9 cellular contexts compared by ENCODE assay signal in the genomic region with DNA sequence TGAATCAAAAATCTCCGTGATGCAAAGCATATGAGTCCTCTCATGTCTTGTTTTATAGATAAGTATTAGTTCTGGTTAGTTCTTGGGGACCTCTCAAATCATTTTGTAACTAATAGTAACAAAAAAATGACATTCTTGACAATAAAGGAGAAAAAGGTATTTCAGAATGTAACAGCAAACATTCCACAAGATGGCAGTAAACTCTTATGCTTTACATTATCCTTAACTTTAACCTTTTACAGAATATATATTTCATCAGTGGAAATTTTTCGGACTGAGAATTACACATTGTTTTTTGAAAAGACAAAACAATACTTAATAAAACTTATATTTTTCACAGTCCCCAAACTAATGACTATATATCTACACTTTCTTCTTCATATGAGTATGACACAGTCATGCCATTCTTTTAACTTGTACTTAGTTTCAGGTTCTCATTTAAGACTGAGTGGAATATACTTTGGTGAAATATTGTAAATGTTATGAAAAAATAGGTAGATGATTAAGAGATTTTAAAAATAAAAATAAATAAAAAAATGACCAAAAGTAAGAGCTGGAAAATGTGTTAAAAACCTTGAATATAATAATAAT.
DNase-seq lines count a peak whose midpoint lies in the region; ATAC-seq and TF ChIP-seq lines count a peak whose summit lies in the region.
"Had no signal": no experiment of that assay in that cellular context is flagged by ENCODE, and none has a peak within 500 bp of the region (broad histone marks: within the 10 kb centered on the region; RNA-seq: fewer than 3 reads in every experiment).

No MANE protein-coding gene starts in this region.

- DNase-seq in HS-5 (ENCODE audit: low read depth) (peak; percentile 15), SK-N-DZ (ENCODE audit: low spot score) (peak; percentile 13), glomerular endothelial cell (ENCODE audit: extremely low read depth, low read depth, low spot score) (peak; percentile 4), T-helper 2 cell (no peak)
- DNase-seq in stimulated activated naive B cell treated with anti-CD40 and anti-IgM and Interleukin-4, amounts not matched to agents 10 μg/mL and 1 μg/mL and 100 μg/mL, for 72 hours: no peak
- DNase-seq in activated naive CD8-positive, alpha-beta T cell treated with anti-CD3 and anti-CD28 coated beads for 36 hours: no peak
- DNase-seq in natural killer cell treated with Interleukin-12 subunit alpha and Interleukin-12 subunit beta and Interleukin-15 and Interleukin-18, amount 100 ng/mL, for 72 hours (ENCODE audit: low spot score): no peak

- no peak for ATAC-seq in stimulated activated naive B cell treated with anti-CD40 and anti-IgM and Interleukin-4, amounts not matched to agents 10 μg/mL and 1 μg/mL and 100 μg/mL, for 72 hours (replicated peaks)
- no peak for ATAC-seq in natural killer cell treated with Interleukin-12 subunit alpha and Interleukin-12 subunit beta and Interleukin-15 and Interleukin-18, amount 100 ng/mL, for 72 hours
- ATAC-seq: Right ventricle myocardium inferior had no signal

- H3K9me3 Mint-ChIP-seq in stimulated activated naive B cell treated with anti-CD40 and anti-IgM and Interleukin-4, amounts not matched to agents 10 μg/mL and 1 μg/mL and 100 μg/mL, for 72 hours: no peaks in the 10 kb centered on the region
- H3K9me3 Mint-ChIP-seq in activated naive CD8-positive, alpha-beta T cell treated with anti-CD3 and anti-CD28 coated beads for 36 hours: no peaks in the 10 kb centered on the region
- peaks cover 4% of the 10 kb centered on the region for H3K9me3 Mint-ChIP-seq in natural killer cell treated with Interleukin-12 subunit alpha and Interleukin-12 subunit beta and Interleukin-15 and Interleukin-18, amount 100 ng/mL, for 72 hours

- no peak overlapping the region for H3K27ac ChIP-seq in C4-2B

- no peaks in the 10 kb centered on the region for H3K4me1 Mint-ChIP-seq in stimulated activated naive B cell treated with anti-CD40 and anti-IgM and Interleukin-4, amounts not matched to agents 10 μg/mL and 1 μg/mL and 100 μg/mL, for 72 hours
- no peaks in the 10 kb centered on the region for H3K4me1 Mint-ChIP-seq in activated naive CD8-positive, alpha-beta T cell treated with anti-CD3 and anti-CD28 coated beads for 36 hours
- no peaks in the 10 kb centered on the region for H3K4me1 Mint-ChIP-seq in natural killer cell treated with Interleukin-12 subunit alpha and Interleukin-12 subunit beta and Interleukin-15 and Interleukin-18, amount 100 ng/mL, for 72 hours (ENCODE audit: low read depth in 2 of 2)

- no peaks in the 10 kb centered on the region for H3K36me3 Mint-ChIP-seq in stimulated activated naive B cell treated with anti-CD40 and anti-IgM and Interleukin-4, amounts not matched to agents 10 μg/mL and 1 μg/mL and 100 μg/mL, for 72 hours
- no peaks in the 10 kb centered on the region for H3K36me3 Mint-ChIP-seq in activated naive CD8-positive, alpha-beta T cell treated with anti-CD3 and anti-CD28 coated beads for 36 hours
- H3K36me3 Mint-ChIP-seq in natural killer cell treated with Interleukin-12 subunit alpha and Interleukin-12 subunit beta and Interleukin-15 and Interleukin-18, amount 100 ng/mL, for 72 hours: no peaks in the 10 kb centered on the region

- H3K27me3 Mint-ChIP-seq in stimulated activated naive B cell treated with anti-CD40 and anti-IgM and Interleukin-4, amounts not matched to agents 10 μg/mL and 1 μg/mL and 100 μg/mL, for 72 hours: no peaks in the 10 kb centered on the region
- no peaks in the 10 kb centered on the region for H3K27me3 Mint-ChIP-seq in activated naive CD8-positive, alpha-beta T cell treated with anti-CD3 and anti-CD28 coated beads for 36 hours
- H3K27me3 Mint-ChIP-seq in natural killer cell treated with Interleukin-12 subunit alpha and Interleukin-12 subunit beta and Interleukin-15 and Interleukin-18, amount 100 ng/mL, for 72 hours: no peaks in the 10 kb centered on the region

- peak; percentile 70 for TF ChIP-seq CTCF in C4-2B (conservative IDR thresholded peaks at IDR 0.05)

- H3K27ac Mint-ChIP-seq in stimulated activated naive B cell treated with anti-CD40 and anti-IgM and Interleukin-4, amounts not matched to agents 10 μg/mL and 1 μg/mL and 100 μg/mL, for 72 hours: no peak overlapping the region
- no peak overlapping the region for H3K27ac Mint-ChIP-seq in activated naive CD8-positive, alpha-beta T cell treated with anti-CD3 and anti-CD28 coated beads for 36 hours
- H3K27ac Mint-ChIP-seq in natural killer cell treated with Interleukin-12 subunit alpha and Interleukin-12 subunit beta and Interleukin-15 and Interleukin-18, amount 100 ng/mL, for 72 hours: no peak overlapping the region

- no peak overlapping the region for H3K4me3 Mint-ChIP-seq in stimulated activated naive B cell treated with anti-CD40 and anti-IgM and Interleukin-4, amounts not matched to agents 10 μg/mL and 1 μg/mL and 100 μg/mL, for 72 hours
- no peak overlapping the region for H3K4me3 Mint-ChIP-seq in activated naive CD8-positive, alpha-beta T cell treated with anti-CD3 and anti-CD28 coated beads for 36 hours
- H3K4me3 Mint-ChIP-seq in natural killer cell treated with Interleukin-12 subunit alpha and Interleukin-12 subunit beta and Interleukin-15 and Interleukin-18, amount 100 ng/mL, for 72 hours: no peak overlapping the region

Comparison
In these comparisons a context has a peak if more than half of its experiments do, and no peak if none do; other contexts are left out.
1. DNase-seq: peak in HS-5 (single experiment), SK-N-DZ (single experiment) and glomerular endothelial cell (single experiment); none in stimulated activated naive B cell treated with anti-CD40 and anti-IgM and Interleukin-4, amounts not matched to agents 10 μg/mL and 1 μg/mL and 100 μg/mL, for 72 hours (single experiment), T-helper 2 cell (0 of 5), activated naive CD8-positive, alpha-beta T cell treated with anti-CD3 and anti-CD28 coated beads for 36 hours (single experiment) and natural killer cell treated with Interleukin-12 subunit alpha and Interleukin-12 subunit beta and Interleukin-15 and Interleukin-18, amount 100 ng/mL, for 72 hours (single experiment).